Comparison of ENCODE assay signal across 19 cellular contexts in the genomic region with DNA sequence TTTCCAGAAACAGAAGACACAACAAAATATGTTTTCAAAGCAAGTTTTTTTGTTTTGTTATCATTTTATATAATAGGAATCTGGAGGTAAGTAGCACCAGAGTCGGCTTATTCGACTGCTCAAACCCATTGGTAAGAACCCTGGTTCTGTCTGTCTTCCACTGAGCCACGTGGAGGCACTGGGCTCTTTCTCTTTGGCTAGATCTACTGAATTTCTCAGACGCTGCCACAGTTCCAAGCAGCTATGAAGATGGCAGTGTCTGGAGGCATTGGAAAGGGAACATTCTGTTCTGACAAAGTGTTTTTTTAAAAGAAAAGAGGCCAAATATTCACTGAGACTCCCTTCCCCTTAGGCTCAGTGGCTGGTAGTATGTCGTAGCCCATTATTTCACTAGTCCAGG.
DNase-seq lines count a peak whose midpoint lies in the region; TF ChIP-seq lines count a peak whose summit lies in the region.
"Had no signal": no experiment of that assay in that cellular context is flagged by ENCODE, and none has a peak within 500 bp of the region (broad histone marks: within the 10 kb centered on the region; RNA-seq: fewer than 3 reads in every experiment).

No MANE protein-coding gene starts in this region.

- H3K9me3 Mint-ChIP-seq in activated T-cell treated with anti-CD3 and anti-CD28 coated beads, Interleukin-2, amount 50 U/mL, for 24 hours = no peaks in the 10 kb centered on the region
- H3K9me3 Mint-ChIP-seq: CD4-positive, alpha-beta T cell had no signal

- no peaks in the 10 kb centered on the region for H3K36me3 Mint-ChIP-seq in activated T-cell treated with anti-CD3 and anti-CD28 coated beads, Interleukin-2, amount 50 U/mL, for 24 hours (ENCODE audit: low read depth)

- CTCF ChIA-PET in OCI-LY7 (lab: Charles Lee; ENCODE audit: unreplicated experiment) = no interaction called here

- H3K9me3 ChIP-seq in OCI-LY7 (ENCODE audit: low read length) = no peaks in the 10 kb centered on the region
- H3K9me3 ChIP-seq: BLaER1, HAP-1, MG63, SJSA1 had no signal

- no peaks in the 10 kb centered on the region for H4K20me1 ChIP-seq in OCI-LY7 (ENCODE audit: insufficient read depth, low read length)

- H3K9me2 ChIP-seq in OCI-LY7 (ENCODE audit: insufficient read depth, low read length) = no peaks in the 10 kb centered on the region

- BruUV-seq in OCI-LY7 (replicated peaks; lab: Mats Ljungman, UMichigan) = no TSS peak

- intact Hi-C loops in OCI-LY7 (cut with micrococcal nuclease; ENCODE audit: unreplicated experiment) = no loop called here
- intact Hi-C loops in dorsolateral prefrontal cortex (cut with DNase I) = no loop called here

- DNase-seq in OCI-LY7 (ENCODE audit: low spot score) (peak; percentile 13), dorsolateral prefrontal cortex (peak in 2 of 10 donors; percentile 40 to 48), pons (ENCODE audit: low spot score) (peak; percentile 53), T1000 (lab: John Stamatoyannopoulos, UW) (no peak)
- DNase-seq in stimulated activated CD4-positive, alpha-beta T cell treated with anti-CD3 and anti-CD28 coated beads, Interleukin-4, amount 100 ng/mL, for 4 hours = no peak
- DNase-seq in activated T-cell treated with anti-CD3 and anti-CD28 coated beads, Interleukin-2, amount 50 U/mL, for 24 hours = no peak
- DNase-seq: CD4-positive, alpha-beta T cell; GOT3; KBM-7; MG63; NCI-H2029 treated with DMSO at 0.1 percent for 48 hours; NCI-H2227 treated with DMSO at 0.1 percent for 48 hours; NCI-H526 treated with DMSO at 0.1 percent for 48 hours; Right ventricle myocardium superior; RPMI8226 had no signal

- H3K4me1 Mint-ChIP-seq in activated T-cell treated with anti-CD3 and anti-CD28 coated beads, Interleukin-2, amount 50 U/mL, for 24 hours (ENCODE audit: low read depth) = no peaks in the 10 kb centered on the region

- POLR2A ChIA-PET in OCI-LY7 (lab: Charles Lee) = no interaction called here

- H3K4me3 Mint-ChIP-seq in activated T-cell treated with anti-CD3 and anti-CD28 coated beads, Interleukin-2, amount 50 U/mL, for 24 hours = no peak overlapping the region
- H3K4me3 Mint-ChIP-seq: CD4-positive, alpha-beta T cell had no signal

- peaks cover 8% of the 10 kb centered on the region for H3K4me1 ChIP-seq in OCI-LY7 (ENCODE audit: insufficient read depth, low read length, poor library complexity, severe bottlenecking)
- H3K4me1 ChIP-seq: HAP-1, SJSA1 had no signal

- H3K4me3 ChIP-seq in OCI-LY7 (ENCODE audit: low read depth, low read length, poor library complexity, severe bottlenecking) = no peak overlapping the region
- H3K4me3 ChIP-seq in dorsolateral prefrontal cortex = no peak overlapping the region
- H3K4me3 ChIP-seq: BLaER1, HAP-1, MG63, SJSA1 had no signal

- H3K27me3 Mint-ChIP-seq in activated T-cell treated with anti-CD3 and anti-CD28 coated beads, Interleukin-2, amount 50 U/mL, for 24 hours = no peaks in the 10 kb centered on the region
- H3K27me3 Mint-ChIP-seq: CD4-positive, alpha-beta T cell had no signal

- TF ChIP-seq CTCF in C4-2B (conservative IDR thresholded peaks at IDR 0.05) (peak; percentile 16), OCI-LY7 (conservative IDR thresholded peaks at IDR 0.05; ENCODE audit: low read length) (no peak), dorsolateral prefrontal cortex (IDR thresholded peaks at IDR 0.05 in 54 of 56, conservative IDR thresholded peaks at IDR 0.05 in 2 of 56; ENCODE audit: low read depth in 1 of 56, partially characterized antibody in 56 of 56) (peak in 2 of 56 donors; percentile 8 to 12)

- H3K27ac ChIP-seq in C4-2B (no peak overlapping the region), OCI-LY7 (ENCODE audit: low read depth, low read length, poor library complexity, severe bottlenecking) (no peak overlapping the region), dorsolateral prefrontal cortex (peak overlapping the region in 34 of 59 donors; percentile 7 to 76 (median 58))
- H3K27ac ChIP-seq: BLaER1, SJSA1 had no signal

- no peak overlapping the region for H3K4me2 ChIP-seq in OCI-LY7 (ENCODE audit: low read length)
- H3K4me2 ChIP-seq: BLaER1 had no signal

- no peaks in the 10 kb centered on the region for H3K79me2 ChIP-seq in OCI-LY7 (ENCODE audit: insufficient read depth, low read depth, low read length)

- no peaks in the 10 kb centered on the region for H3K27me3 ChIP-seq in dorsolateral prefrontal cortex
- H3K27me3 ChIP-seq: BLaER1, MG63, SJSA1 had no signal

- H3K36me3 ChIP-seq in OCI-LY7 (ENCODE audit: insufficient read depth, low read length) = no peaks in the 10 kb centered on the region
- H3K36me3 ChIP-seq: BLaER1, HAP-1, MG63, SJSA1 had no signal

- H2AFZ ChIP-seq in OCI-LY7 (ENCODE audit: low read length) = peak overlapping the region; percentile 64; the same call in 1 of the 2 replicates

- H3K27ac Mint-ChIP-seq in activated T-cell treated with anti-CD3 and anti-CD28 coated beads, Interleukin-2, amount 50 U/mL, for 24 hours = no peak overlapping the region
- H3K27ac Mint-ChIP-seq: CD4-positive, alpha-beta T cell had no signal

Comparison
In these comparisons a context has a peak if more than half of its experiments do, and no peak if none do; other contexts are left out.
1. H3K27ac ChIP-seq: peak in dorsolateral prefrontal cortex (34 of 59); none in C4-2B (single experiment) and OCI-LY7 (single experiment).
2. DNase-seq: peak in OCI-LY7 (single experiment) and pons (single experiment); none in stimulated activated CD4-positive, alpha-beta T cell treated with anti-CD3 and anti-CD28 coated beads, Interleukin-4, amount 100 ng/mL, for 4 hours (0 of 2), T1000 (single experiment) and activated T-cell treated with anti-CD3 and anti-CD28 coated beads, Interleukin-2, amount 50 U/mL, for 24 hours (single experiment).